In the genomic region with DNA sequence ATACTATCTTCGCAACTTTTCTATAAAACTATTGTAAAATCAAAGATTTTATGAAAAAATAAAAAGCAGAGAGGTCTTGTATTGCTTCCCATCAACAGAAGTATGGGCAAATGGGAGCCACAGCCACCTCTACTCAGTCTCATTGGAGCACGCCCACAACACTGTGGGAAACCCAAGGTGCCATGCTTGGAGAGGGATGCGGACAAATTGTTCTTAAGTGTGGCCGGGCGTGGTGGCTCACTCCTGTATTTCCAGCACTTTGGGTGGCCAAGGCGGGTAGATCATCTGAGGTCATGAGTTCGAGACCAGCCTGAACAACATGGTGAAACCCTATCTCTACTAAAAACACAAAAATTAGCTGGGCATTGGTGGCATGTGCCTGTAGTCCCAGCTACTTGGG, we compare ENCODE assay signal across 29 cellular contexts.
A peak's percentile ranks its signal among the peaks of the same experiment; 100 is the strongest.
DNase-seq lines count a peak whose midpoint lies in the region; ATAC-seq and TF ChIP-seq lines count a peak whose summit lies in the region.
"Had no signal": no experiment of that assay in that cellular context is flagged by ENCODE, and none has a peak within 500 bp of the region (broad histone marks: within the 10 kb centered on the region; RNA-seq: fewer than 3 reads in every experiment).

No MANE protein-coding gene starts in this region.

- no peaks in the 10 kb centered on the region for H3K27me3 ChIP-seq in neuronal stem cell (ENCODE audit: control insufficient read depth in 3 of 3, insufficient read depth in 3 of 3, low read depth in 1 of 3, low read length in 3 of 3)
- no peaks in the 10 kb centered on the region for H3K27me3 ChIP-seq in spleen (replicated peaks in 1 of 7)
- H3K27me3 ChIP-seq: BE2C; BLaER1; BLaER1 treated with 17β-estradiol and CSF1 and Interleukin-3, amounts not matched to agents 10 nM and 100 nM had no signal

- H3K4me1 ChIP-seq in neuronal stem cell (ENCODE audit: control insufficient read depth in 2 of 2, insufficient read depth in 1 of 2, low read depth in 1 of 2, low read length in 2 of 2) (peaks cover 2 to 6% of the 10 kb centered on the region in 2 donors), spleen (no peaks in the 10 kb centered on the region)
- H3K4me1 ChIP-seq: A549, BE2C, BLaER1, Caco-2 had no signal

- H3K23ac ChIP-seq in neuronal stem cell (ENCODE audit: low read depth, low read length, poor library complexity): no peak overlapping the region

- H3K4ac ChIP-seq in neuronal stem cell (ENCODE audit: low read length): no peak overlapping the region

- TF ChIP-seq CTCF in spleen (IDR thresholded peaks at IDR 0.05 in 8 of 11, conservative IDR thresholded peaks at IDR 0.05 in 3 of 11): no peak

- peak overlapping the region; percentile 25 for H3K9ac ChIP-seq in neuronal stem cell (ENCODE audit: low read depth, low read length, poor library complexity)
- H3K9ac ChIP-seq: BLaER1; BLaER1 treated with 17β-estradiol and CSF1 and Interleukin-3, amounts not matched to agents 10 nM and 100 nM had no signal

- no peak overlapping the region for H2AFZ ChIP-seq in neuronal stem cell (ENCODE audit: low read length)

- H3K9me3 ChIP-seq in neuronal stem cell (replicated peaks in 1 of 2; ENCODE audit: control insufficient read depth in 2 of 2, insufficient read depth in 1 of 2, low read depth in 1 of 2, low read length in 2 of 2) (no peaks in the 10 kb centered on the region), spleen (no peaks in the 10 kb centered on the region)
- H3K9me3 ChIP-seq: A549; BE2C; BLaER1; BLaER1 treated with 17β-estradiol and CSF1 and Interleukin-3, amounts not matched to agents 10 nM and 100 nM; Caco-2 had no signal

- H2BK12ac ChIP-seq in neuronal stem cell (ENCODE audit: low read length): no peak overlapping the region

- no peak overlapping the region for H2BK15ac ChIP-seq in neuronal stem cell (ENCODE audit: low read length)

- intact Hi-C loops in spleen (cut with DNase I; ENCODE audit: low total_unique reads) (no loop called here), left ventricle myocardium superior (cut with micrococcal nuclease) (no loop called here)

- TF ChIP-seq POLR2A in spleen (IDR thresholded peaks at IDR 0.05): no peak

- H3K36me3 ChIP-seq in neuronal stem cell (replicated peaks in 1 of 2; ENCODE audit: control insufficient read depth in 2 of 2, insufficient read depth in 2 of 2, low read length in 2 of 2): peaks cover 0 to 18% of the 10 kb centered on the region in 2 donors
- H3K36me3 ChIP-seq in spleen: no peaks in the 10 kb centered on the region
- H3K36me3 ChIP-seq: BE2C; BLaER1; BLaER1 treated with 17β-estradiol and CSF1 and Interleukin-3, amounts not matched to agents 10 nM and 100 nM had no signal

- H4K91ac ChIP-seq in neuronal stem cell (ENCODE audit: low read depth, low read length, poor library complexity): no peak overlapping the region

- H3K27ac ChIP-seq in neuronal stem cell (replicated peaks; ENCODE audit: low read length) (no peak overlapping the region), spleen (no peak overlapping the region)
- H3K27ac ChIP-seq: 22Rv1; A549; BLaER1; BLaER1 treated with 17β-estradiol and CSF1 and Interleukin-3, amounts not matched to agents 10 nM and 100 nM; C4-2B had no signal

- H4K8ac ChIP-seq in neuronal stem cell (ENCODE audit: low read depth, low read length): no peak overlapping the region

- no peak overlapping the region for H2AK5ac ChIP-seq in neuronal stem cell (ENCODE audit: low read depth, low read length)

- no peak overlapping the region for H3K18ac ChIP-seq in neuronal stem cell (ENCODE audit: low read length)

- DNase-seq in neuronal stem cell (ENCODE audit: low spot score): no peak
- peak; percentile 56 for DNase-seq in spleen
- DNase-seq in left ventricle myocardium superior: no peak
- no peak for DNase-seq in UCSD-AML1 (lab: John Stamatoyannopoulos, UW; ENCODE audit: unreplicated experiment)
- DNase-seq: 8988T; ACHN; AML-193; BE2C; C1 segment of cervical spinal cord; Caco-2; Calu3; CD4-positive, alpha-beta memory T cell; CD4-positive, alpha-beta T cell; CD4-positive, CD25-positive, alpha-beta regulatory T cell; CD8-positive, alpha-beta memory T cell; CD8-positive, alpha-beta T cell; COR-L47; DMS 273 treated with DMSO at 0.1 percent for 48 hours; DMS153; DMS53; DMS79; DMS79 treated with DMSO at 0.1 percent for 48 hours; DND-41; EL had no signal

- no peak for ATAC-seq in left ventricle myocardium superior
- ATAC-seq: A549; CD8-positive, alpha-beta T cell had no signal

- WGBS in neuronal stem cell (ENCODE audit: extremely low coverage in 2 of 2, insufficient read length in 2 of 2, insufficient replicate concordance in 1 of 2), 2 donors: no CpG with 5 or more reads among the region's 7 CpGs
- 92 to 95% (median 93%) methylated on average over 7 of the region's 7 CpGs for WGBS in spleen, 5 donors

- no peak overlapping the region for H2BK120ac ChIP-seq in neuronal stem cell (ENCODE audit: low read depth, low read length)

- H3K79me1 ChIP-seq in neuronal stem cell (ENCODE audit: low read depth, low read length): no peaks in the 10 kb centered on the region

- no peak overlapping the region for H3K4me2 ChIP-seq in neuronal stem cell (ENCODE audit: insufficient read depth, low read length, poor library complexity, severe bottlenecking)
- H3K4me2 ChIP-seq: A549; BLaER1; BLaER1 treated with 17β-estradiol and CSF1 and Interleukin-3, amounts not matched to agents 10 nM and 100 nM had no signal

- H3K14ac ChIP-seq in neuronal stem cell (ENCODE audit: low read length): peak overlapping the region; percentile 61

- H2BK5ac ChIP-seq in neuronal stem cell (ENCODE audit: low read length): no peak overlapping the region

- H3K4me3 ChIP-seq in neuronal stem cell (ENCODE audit: low read length in 2 of 2): no peak overlapping the region
- no peak overlapping the region for H3K4me3 ChIP-seq in spleen
- H3K4me3 ChIP-seq: A549; BLaER1; BLaER1 treated with 17β-estradiol and CSF1 and Interleukin-3, amounts not matched to agents 10 nM and 100 nM had no signal
